9 cellular contexts compared by ENCODE assay signal in the genomic region with DNA sequence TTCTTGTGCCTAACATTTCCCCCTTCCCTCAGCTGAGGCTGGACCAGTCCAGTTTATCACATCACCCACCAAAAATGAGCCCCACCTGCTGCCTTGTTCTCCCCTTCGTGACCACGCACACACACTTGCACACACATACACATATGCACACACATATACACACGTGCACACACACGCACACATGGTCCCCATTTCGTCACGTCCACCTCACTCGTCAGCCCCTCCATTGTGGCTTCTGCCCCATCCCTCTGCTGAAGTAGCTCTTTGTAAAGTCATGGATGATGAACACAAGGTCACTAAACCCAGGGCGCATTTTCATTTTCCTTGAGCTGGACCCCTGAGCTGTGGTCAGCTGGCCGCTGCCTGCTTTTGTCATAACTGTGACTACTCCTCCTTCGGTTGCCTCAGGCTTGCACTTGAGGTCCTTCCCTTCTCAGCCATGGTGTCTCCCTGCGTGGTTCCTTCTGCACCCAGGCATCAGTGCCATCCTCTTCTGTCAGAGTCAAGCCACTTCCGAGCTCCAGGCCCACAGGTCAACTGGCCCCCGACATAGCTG.
A peak's percentile ranks its signal among the peaks of the same experiment; 100 is the strongest.
DNase-seq lines count a peak whose midpoint lies in the region; ATAC-seq and TF ChIP-seq lines count a peak whose summit lies in the region.
"Had no signal": no experiment of that assay in that cellular context is flagged by ENCODE, and none has a peak within 500 bp of the region (broad histone marks: within the 10 kb centered on the region; RNA-seq: fewer than 3 reads in every experiment).

No MANE protein-coding gene starts in this region.

- 41 to 55% (median 50%) methylated on average over 13 of the region's 13 CpGs for WGBS in spleen, 5 donors
- 83 to 90% (median 85%) methylated on average over 13 of the region's 13 CpGs for WGBS in adrenal gland, 4 donors

- H3K4me1 ChIP-seq in SJCRH30 (peaks cover 31% of the 10 kb centered on the region), spleen (peaks cover 18 to 66% (median 30%) of the 10 kb centered on the region in 6 donors), adrenal gland (replicated peaks in 1 of 2) (peaks cover 6 to 9% of the 10 kb centered on the region in 2 donors)

- TF ChIP-seq POLR2A in spleen (IDR thresholded peaks at IDR 0.05), result no peak
- TF ChIP-seq POLR2A in adrenal gland (IDR thresholded peaks at IDR 0.05), result no peak

- H3K36me3 Mint-ChIP-seq in activated naive CD4-positive, alpha-beta T cell treated with anti-CD3 and anti-CD28 coated beads, Interleukin-2, amount 50 U/mL, for 24 hours, result no peaks in the 10 kb centered on the region
- no peaks in the 10 kb centered on the region for H3K36me3 Mint-ChIP-seq in activated naive CD4-positive, alpha-beta T cell treated with anti-CD3 and anti-CD28 coated beads, Interleukin-2, amount 10 ng/mL, durations not matched to agents 7 days and 5 days

- intact Hi-C loops in spleen (cut with DNase I; ENCODE audit: low total_unique reads), result no loop called here
- intact Hi-C loops in adrenal gland (cut with DNase I), result no loop called here

- peak; percentile 26 for ATAC-seq in HG02973 (IDR thresholded peaks at IDR 0.05; ENCODE audit: unreplicated experiment)
- no peak for ATAC-seq in omental fat pad (ENCODE audit: low FRiP score)

- H3K27me3 ChIP-seq in SJCRH30, result no peaks in the 10 kb centered on the region
- H3K27me3 ChIP-seq in spleen (replicated peaks in 1 of 7), result peaks cover 0 to 35% (median 0%) of the 10 kb centered on the region in 7 donors
- H3K27me3 ChIP-seq in adrenal gland, result no peaks in the 10 kb centered on the region

- peaks cover 13% of the 10 kb centered on the region for H3K27me3 Mint-ChIP-seq in activated naive CD4-positive, alpha-beta T cell treated with anti-CD3 and anti-CD28 coated beads, Interleukin-2, amount 50 U/mL, for 24 hours
- peaks cover 74% of the 10 kb centered on the region for H3K27me3 Mint-ChIP-seq in activated naive CD4-positive, alpha-beta T cell treated with anti-CD3 and anti-CD28 coated beads, Interleukin-2, amount 10 ng/mL, durations not matched to agents 7 days and 5 days

- H3K36me3 ChIP-seq in SJCRH30 (no peaks in the 10 kb centered on the region), spleen (no peaks in the 10 kb centered on the region), adrenal gland (replicated peaks in 1 of 2) (no peaks in the 10 kb centered on the region)

- TF ChIP-seq CTCF in spleen (IDR thresholded peaks at IDR 0.05 in 8 of 11, conservative IDR thresholded peaks at IDR 0.05 in 3 of 11), result no peak
- TF ChIP-seq CTCF in omental fat pad (IDR thresholded peaks at IDR 0.05), result no peak
- no peak for TF ChIP-seq CTCF in adrenal gland (IDR thresholded peaks at IDR 0.05)

- no peak overlapping the region for H3K4me3 Mint-ChIP-seq in activated naive CD4-positive, alpha-beta T cell treated with anti-CD3 and anti-CD28 coated beads, Interleukin-2, amount 50 U/mL, for 24 hours
- no peak overlapping the region for H3K4me3 Mint-ChIP-seq in activated naive CD4-positive, alpha-beta T cell treated with anti-CD3 and anti-CD28 coated beads, Interleukin-2, amount 10 ng/mL, durations not matched to agents 7 days and 5 days

- no peaks in the 10 kb centered on the region for H3K9me3 Mint-ChIP-seq in activated naive CD4-positive, alpha-beta T cell treated with anti-CD3 and anti-CD28 coated beads, Interleukin-2, amount 50 U/mL, for 24 hours
- no peaks in the 10 kb centered on the region for H3K9me3 Mint-ChIP-seq in activated naive CD4-positive, alpha-beta T cell treated with anti-CD3 and anti-CD28 coated beads, Interleukin-2, amount 10 ng/mL, durations not matched to agents 7 days and 5 days

- peak overlapping the region; percentile 3 for H3K27ac Mint-ChIP-seq in activated naive CD4-positive, alpha-beta T cell treated with anti-CD3 and anti-CD28 coated beads, Interleukin-2, amount 50 U/mL, for 24 hours
- no peak overlapping the region for H3K27ac Mint-ChIP-seq in activated naive CD4-positive, alpha-beta T cell treated with anti-CD3 and anti-CD28 coated beads, Interleukin-2, amount 10 ng/mL, durations not matched to agents 7 days and 5 days

- H3K27ac ChIP-seq in SJCRH30, result peak overlapping the region; percentile 65; the same call in 1 of the 2 replicates
- H3K27ac ChIP-seq in spleen, result peak overlapping the region in 6 of 8 donors; percentile 29 to 69 (median 61)
- no peak overlapping the region for H3K27ac ChIP-seq in adrenal gland

- CTCF ChIA-PET in activated naive CD4-positive, alpha-beta T cell treated with anti-CD3 and anti-CD28 coated beads, Interleukin-2, amount 10 ng/mL, durations not matched to agents 7 days and 5 days (lab: Charles Lee), result interaction anchor here (1.0 kb wide), 1 partner anchor 10 kb away, joined by 3 read pairs; no protein-coding TSS in a partner anchor

- no peak overlapping the region; the same call in 1 of the 2 replicates for H3K4me3 ChIP-seq in SJCRH30
- H3K4me3 ChIP-seq in spleen, result peak overlapping the region in 1 of 8 donors; percentile 19
- H3K4me3 ChIP-seq in adrenal gland, result no peak overlapping the region

- DNase-seq in activated naive CD4-positive, alpha-beta T cell treated with anti-CD3 and anti-CD28 coated beads, Interleukin-2, amount 10 ng/mL, durations not matched to agents 7 days and 5 days, result no peak
- DNase-seq in SJCRH30 (no peak), spleen (peak; percentile 68), omental fat pad (ENCODE audit: low spot score) (no peak), adrenal gland (no peak)
- no peak for DNase-seq in activated CD4-positive, alpha-beta T cell treated with anti-CD3 and anti-CD28 coated beads, Interleukin-2, amount 50 U/mL, for 1 hour
- DNase-seq: NCI-H187 treated with DMSO at 0.1 percent for 48 hours had no signal

- peaks cover 17% of the 10 kb centered on the region for H3K4me1 Mint-ChIP-seq in activated naive CD4-positive, alpha-beta T cell treated with anti-CD3 and anti-CD28 coated beads, Interleukin-2, amount 50 U/mL, for 24 hours
- peaks cover 20% of the 10 kb centered on the region for H3K4me1 Mint-ChIP-seq in activated naive CD4-positive, alpha-beta T cell treated with anti-CD3 and anti-CD28 coated beads, Interleukin-2, amount 10 ng/mL, durations not matched to agents 7 days and 5 days

- H3K9me3 ChIP-seq in SJCRH30 (replicated peaks) (no peaks in the 10 kb centered on the region; the same call in 1 of the 2 replicates), spleen (no peaks in the 10 kb centered on the region), adrenal gland (replicated peaks in 1 of 3) (no peaks in the 10 kb centered on the region)

Comparison
In these comparisons a context has a peak if more than half of its experiments do, and no peak if none do; other contexts are left out.
1. H3K27ac ChIP-seq: peak in SJCRH30 (single experiment) and spleen (6 of 8); none in adrenal gland (0 of 5).